In the genomic region with DNA sequence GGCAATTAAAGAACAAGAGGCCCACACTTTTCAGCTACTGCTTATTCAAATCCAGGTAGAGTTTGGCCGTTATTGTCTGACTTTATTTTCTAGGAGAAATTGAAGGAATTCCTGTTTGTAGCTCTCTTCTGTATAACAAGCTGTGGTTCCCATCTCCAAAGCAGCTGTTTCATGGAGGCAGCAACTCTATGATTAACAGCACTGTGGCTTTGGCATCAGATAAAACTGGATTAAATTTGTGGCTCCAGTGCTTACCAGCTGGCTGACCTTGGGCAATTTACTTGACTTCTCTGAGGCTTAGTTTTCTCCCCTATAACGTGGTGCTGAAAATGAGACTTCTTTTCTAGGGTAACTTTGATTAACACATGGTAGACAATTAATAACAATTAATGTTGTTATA, we compare ENCODE assay signal across 12 cellular contexts.
"Had no signal": no experiment of that assay in that cellular context is flagged by ENCODE, and none has a peak within 500 bp of the region (broad histone marks: within the 10 kb centered on the region; RNA-seq: fewer than 3 reads in every experiment).

No MANE protein-coding gene starts in this region.

- DNase-seq: activated CD4-positive, alpha-beta T cell treated with anti-CD3 and anti-CD28 coated beads, Interleukin-2, amount 50 U/mL, for 4 hours; activated CD8-positive, alpha-beta memory T cell treated with anti-CD3 and anti-CD28 coated beads, Interleukin-2, amount 10 ng/mL, durations not matched to agents 7 days and 5 days; activated gamma-delta T cell; activated naive CD8-positive, alpha-beta T cell treated with anti-CD3 and anti-CD28 coated beads for 36 hours; activated T-cell treated with anti-CD3 and anti-CD28 coated beads, Interleukin-2, amount 50 U/mL, for 4 hours; aorta; mesendoderm; ovary; stimulated activated CD4-positive, alpha-beta T cell treated with anti-CD3 and anti-CD28 coated beads, Interleukin-4, amount 100 ng/mL, for 24 hours; stimulated activated naive CD8-positive, alpha-beta T cell treated with anti-CD3 and anti-CD28 coated beads, Interleukin-15, amount 100 ng/mL, for 72 hours; testis; upper lobe of right lung had no signal

- H3K27ac ChIP-seq: ovary, testis, upper lobe of right lung had no signal

- H3K4me1 ChIP-seq: testis, upper lobe of right lung had no signal

- H3K4me3 ChIP-seq: ovary, testis, upper lobe of right lung had no signal

- H3K27me3 ChIP-seq: ovary, testis, upper lobe of right lung had no signal

- H3K36me3 ChIP-seq: ovary had no signal

- H3K9me3 ChIP-seq: ovary, testis, upper lobe of right lung had no signal
